In genomic region chr5:106875591-106876297, GRCh38 we compare ENCODE assay signal across 8 cellular contexts.
A peak's percentile ranks its signal among the peaks of the same experiment; 100 is the strongest.
DNase-seq lines count a peak whose midpoint lies in the region; ATAC-seq and TF ChIP-seq lines count a peak whose summit lies in the region.

No MANE protein-coding gene starts in this region.

- TF ChIP-seq CTCF in GM12875 (IDR thresholded peaks at IDR 0.05; ENCODE audit: borderline replicate concordance, insufficient read depth, low read depth, low read length), result peak; percentile 64

- DNase-seq in amniotic epithelial cell (ENCODE audit: low read depth), result peak; percentile 20
- peak; percentile 54 for DNase-seq in kidney tubule cell (ENCODE audit: low spot score)
- no peak for DNase-seq in NCI-H774 (lab: John Stamatoyannopoulos, UW)
- DNase-seq in GM19240 (ENCODE audit: insufficient read length, low spot score), result no peak

- H3K4me3 ChIP-seq in GM12875 (ENCODE audit: low read depth, low read length), result no peak overlapping the region

- peak; percentile 68 for ATAC-seq in HG03280 (IDR thresholded peaks at IDR 0.05; ENCODE audit: unreplicated experiment)
- ATAC-seq in HG02870 (IDR thresholded peaks at IDR 0.05; ENCODE audit: unreplicated experiment), result no peak
- no peak for ATAC-seq in HG03378 (IDR thresholded peaks at IDR 0.05; ENCODE audit: unreplicated experiment)

Comparison
In these comparisons a context has a peak if more than half of its experiments do, and no peak if none do; other contexts are left out.
1. DNase-seq: peak in amniotic epithelial cell (single experiment) and kidney tubule cell (single experiment); none in NCI-H774 (single experiment) and GM19240 (single experiment).